ENCODE assay signal across 10 cellular contexts in the genomic region with DNA sequence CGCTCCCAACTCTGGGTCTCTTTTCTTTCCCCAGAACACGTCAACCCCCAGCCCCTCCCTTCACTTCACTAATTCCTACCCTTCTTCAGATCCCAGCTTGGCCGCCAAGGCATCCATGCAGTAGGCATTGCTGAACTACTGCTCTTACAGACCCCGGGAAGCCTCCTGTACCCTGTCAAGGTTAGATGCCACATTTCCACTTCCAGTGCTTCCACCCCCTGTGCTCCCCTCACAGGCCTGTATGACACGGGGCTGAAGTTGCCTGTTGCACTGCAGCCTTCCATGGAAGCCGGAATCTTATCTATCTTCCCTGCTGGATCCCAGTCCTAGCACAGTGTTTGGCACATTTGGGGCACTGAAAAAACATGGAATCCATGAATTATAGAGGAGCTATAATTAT.
DNase-seq lines count a peak whose midpoint lies in the region; ATAC-seq lines count a peak whose summit lies in the region.
"Had no signal": no experiment of that assay in that cellular context is flagged by ENCODE, and none has a peak within 500 bp of the region (broad histone marks: within the 10 kb centered on the region; RNA-seq: fewer than 3 reads in every experiment).

No MANE protein-coding gene starts in this region.

- ATAC-seq in stimulated activated naive CD8-positive, alpha-beta T cell treated with anti-CD3 and anti-CD28 coated beads, Interleukin-15, Interleukin-2, amounts not matched to agents 100 U/mL and 50 U/mL, for 24 hours: no peak
- ATAC-seq in T-helper 17 cell (no peak), HG02798 (IDR thresholded peaks at IDR 0.05; ENCODE audit: poor library complexity, unreplicated experiment) (no peak), GM21619 (IDR thresholded peaks at IDR 0.05; ENCODE audit: unreplicated experiment) (no peak)

- H3K27me3 Mint-ChIP-seq in stimulated activated naive CD8-positive, alpha-beta T cell treated with anti-CD3 and anti-CD28 coated beads, Interleukin-15, Interleukin-2, amounts not matched to agents 100 ng/mL and 50 ng/mL, for 24 hours: peaks cover 21% of the 10 kb centered on the region
- H3K27me3 Mint-ChIP-seq in T-helper 17 cell: peaks cover 12% of the 10 kb centered on the region

- peak overlapping the region; percentile 86 for H3K27ac Mint-ChIP-seq in stimulated activated naive CD8-positive, alpha-beta T cell treated with anti-CD3 and anti-CD28 coated beads, Interleukin-15, Interleukin-2, amounts not matched to agents 100 ng/mL and 50 ng/mL, for 24 hours
- peak overlapping the region; percentile 45 for H3K27ac Mint-ChIP-seq in T-helper 17 cell

- H3K4me1 ChIP-seq in iPS-15b (ENCODE audit: control insufficient read depth, insufficient read depth, low read length): peaks cover 26% of the 10 kb centered on the region

- no peaks in the 10 kb centered on the region for H3K9me3 Mint-ChIP-seq in stimulated activated naive CD8-positive, alpha-beta T cell treated with anti-CD3 and anti-CD28 coated beads, Interleukin-15, Interleukin-2, amounts not matched to agents 100 ng/mL and 50 ng/mL, for 24 hours

- no peaks in the 10 kb centered on the region for H3K36me3 Mint-ChIP-seq in stimulated activated naive CD8-positive, alpha-beta T cell treated with anti-CD3 and anti-CD28 coated beads, Interleukin-15, Interleukin-2, amounts not matched to agents 100 ng/mL and 50 ng/mL, for 24 hours (ENCODE audit: low read depth)
- H3K36me3 Mint-ChIP-seq in T-helper 17 cell (ENCODE audit: low read depth): no peaks in the 10 kb centered on the region

- no peak for DNase-seq in stimulated activated naive CD8-positive, alpha-beta T cell treated with anti-CD3 and anti-CD28 coated beads, Interleukin-15, Interleukin-2, amounts not matched to agents 100 U/mL and 50 U/mL, for 24 hours
- DNase-seq in T-helper 17 cell (no peak), NCI-H1694 (lab: John Stamatoyannopoulos, UW) (no peak), DMS153 treated with DMSO at 0.1 percent for 48 hours (lab: John Stamatoyannopoulos, UW; ENCODE audit: unreplicated experiment) (no peak)
- DNase-seq: anterior cingulate cortex, NCI-H748 treated with DMSO at 0.1 percent for 48 hours had no signal

- no peaks in the 10 kb centered on the region for H3K36me3 ChIP-seq in iPS-15b (ENCODE audit: control insufficient read depth, insufficient read depth, low read length)

- peak overlapping the region; percentile 93 for H3K9ac ChIP-seq in iPS-15b (ENCODE audit: low read depth, low read length)

- H3K9me3 ChIP-seq in T-helper 17 cell (ENCODE audit: control insufficient read depth, low read length, poor library complexity, severe bottlenecking) (no peaks in the 10 kb centered on the region), iPS-15b (ENCODE audit: control insufficient read depth, insufficient read depth, low read length) (no peaks in the 10 kb centered on the region)

- H3K4me3 Mint-ChIP-seq in stimulated activated naive CD8-positive, alpha-beta T cell treated with anti-CD3 and anti-CD28 coated beads, Interleukin-15, Interleukin-2, amounts not matched to agents 100 ng/mL and 50 ng/mL, for 24 hours: peak overlapping the region; percentile 94
- peak overlapping the region; percentile 98 for H3K4me3 Mint-ChIP-seq in T-helper 17 cell

- H3K27me3 ChIP-seq in iPS-15b (ENCODE audit: control insufficient read depth, insufficient read depth, low read length): peaks cover 16% of the 10 kb centered on the region

- H3K4me3 ChIP-seq in iPS-15b (ENCODE audit: low read depth, low read length): peak overlapping the region; percentile 88

- H3K4me1 Mint-ChIP-seq in stimulated activated naive CD8-positive, alpha-beta T cell treated with anti-CD3 and anti-CD28 coated beads, Interleukin-15, Interleukin-2, amounts not matched to agents 100 ng/mL and 50 ng/mL, for 24 hours (ENCODE audit: low read depth): peaks cover 31% of the 10 kb centered on the region
- peaks cover 13% of the 10 kb centered on the region for H3K4me1 Mint-ChIP-seq in T-helper 17 cell
